30 cellular contexts compared by ENCODE assay signal in genomic region chr6:125979101-125979500, GRCh38.
"Had no signal": no experiment of that assay in that cellular context is flagged by ENCODE, and none has a peak within 500 bp of the region (broad histone marks: within the 10 kb centered on the region; RNA-seq: fewer than 3 reads in every experiment).

No MANE protein-coding gene starts in this region.

- H3K27ac ChIP-seq: neutrophil, parathyroid adenoma, psoas muscle, sigmoid colon, stomach, thoracic aorta, thyroid gland, tibial nerve, upper lobe of left lung, vagina had no signal

- H3K27ac Mint-ChIP-seq: naive thymus-derived CD8-positive, alpha-beta T cell; natural killer cell treated with Interleukin-12 subunit alpha and Interleukin-12 subunit beta and Interleukin-15 and Interleukin-18, amount 100 ng/mL, for 72 hours; nephron progenitor cell; progenitor cell of endocrine pancreas; stimulated activated effector memory CD8-positive, alpha-beta T cell treated with anti-CD3 and anti-CD28 coated beads, Interleukin-12 subunit alpha, Interleukin-12 subunit beta, amount 100 ng/mL, for 72 hours; stimulated activated naive B cell treated with anti-CD40 and anti-IgM and Interleukin-4, amounts not matched to agents 10 μg/mL and 1 μg/mL and 100 μg/mL, for 72 hours; stimulated activated naive CD8-positive, alpha-beta T cell treated with anti-CD3 and anti-CD28 coated beads, Interleukin-15, Interleukin-2, amounts not matched to agents 100 ng/mL and 50 ng/mL, for 24 hours had no signal

- H3K4me3 ChIP-seq: psoas muscle, right lobe of liver, sigmoid colon, stomach, thoracic aorta, thyroid gland, tibial nerve, upper lobe of left lung, vagina had no signal

- H2AFZ ChIP-seq: parathyroid adenoma had no signal

- H3K27me3 Mint-ChIP-seq: naive thymus-derived CD8-positive, alpha-beta T cell; natural killer cell treated with Interleukin-12 subunit alpha and Interleukin-12 subunit beta and Interleukin-15 and Interleukin-18, amount 100 ng/mL, for 72 hours; progenitor cell of endocrine pancreas; stimulated activated naive B cell treated with anti-CD40 and anti-IgM and Interleukin-4, amounts not matched to agents 10 μg/mL and 1 μg/mL and 100 μg/mL, for 72 hours; stimulated activated naive CD8-positive, alpha-beta T cell treated with anti-CD3 and anti-CD28 coated beads, Interleukin-15, Interleukin-2, amounts not matched to agents 100 ng/mL and 50 ng/mL, for 24 hours had no signal

- H3K79me2 ChIP-seq: parathyroid adenoma had no signal

- H3K4me3 Mint-ChIP-seq: naive thymus-derived CD8-positive, alpha-beta T cell; natural killer cell treated with Interleukin-12 subunit alpha and Interleukin-12 subunit beta and Interleukin-15 and Interleukin-18, amount 100 ng/mL, for 72 hours; nephron progenitor cell; neural crest cell; stimulated activated effector memory CD8-positive, alpha-beta T cell treated with anti-CD3 and anti-CD28 coated beads, Interleukin-12 subunit alpha, Interleukin-12 subunit beta, amount 100 ng/mL, for 72 hours; stimulated activated naive B cell treated with anti-CD40 and anti-IgM and Interleukin-4, amounts not matched to agents 10 μg/mL and 1 μg/mL and 100 μg/mL, for 72 hours; stimulated activated naive CD8-positive, alpha-beta T cell treated with anti-CD3 and anti-CD28 coated beads, Interleukin-15, Interleukin-2, amounts not matched to agents 100 ng/mL and 50 ng/mL, for 24 hours had no signal

- H3K27me3 ChIP-seq: neutrophil, right lobe of liver, sigmoid colon, stomach, thyroid gland, tibial nerve, upper lobe of left lung, vagina had no signal

- H3K4me1 ChIP-seq: parathyroid adenoma, psoas muscle, sigmoid colon, thyroid gland, vagina had no signal

- DNase-seq: naive thymus-derived CD8-positive, alpha-beta T cell; nephron progenitor cell; nucleus accumbens; posterior cingulate gyrus; psoas muscle; right cardiac atrium; right lobe of liver; sigmoid colon; small intestine; stimulated activated CD4-positive, alpha-beta T cell treated with anti-CD3 and anti-CD28 coated beads, Interleukin-15, amount 100 ng/mL, for 24 hours; stimulated activated CD4-positive, alpha-beta T cell treated with anti-CD3 and anti-CD28 coated beads, Interleukin-2, amount 100 ng/mL, for 24 hours; stimulated activated CD4-positive, alpha-beta T cell treated with anti-CD3 and anti-CD28 coated beads, Interleukin-2, amount 100 ng/mL, for 48 hours; stimulated activated CD4-positive, alpha-beta T cell treated with anti-CD3 and anti-CD28 coated beads, Interleukin-4, amount 100 ng/mL, for 24 hours; stimulated activated naive B cell treated with anti-CD40 and anti-IgM and Interleukin-4, amounts not matched to agents 10 μg/mL and 1 μg/mL and 100 μg/mL, for 72 hours; stimulated activated naive CD4-positive, alpha-beta T cell treated with Interleukin-2 at 50 U/mL for 16 hours; stomach; thyroid gland; trophoblast cell; upper lobe of left lung had no signal

- H3K9me3 Mint-ChIP-seq: naive thymus-derived CD8-positive, alpha-beta T cell; natural killer cell treated with Interleukin-12 subunit alpha and Interleukin-12 subunit beta and Interleukin-15 and Interleukin-18, amount 100 ng/mL, for 72 hours; nephron progenitor cell; neural crest cell; stimulated activated effector memory CD8-positive, alpha-beta T cell treated with anti-CD3 and anti-CD28 coated beads, Interleukin-12 subunit alpha, Interleukin-12 subunit beta, amount 100 ng/mL, for 72 hours; stimulated activated naive B cell treated with anti-CD40 and anti-IgM and Interleukin-4, amounts not matched to agents 10 μg/mL and 1 μg/mL and 100 μg/mL, for 72 hours; stimulated activated naive CD8-positive, alpha-beta T cell treated with anti-CD3 and anti-CD28 coated beads, Interleukin-15, Interleukin-2, amounts not matched to agents 100 ng/mL and 50 ng/mL, for 24 hours had no signal

- ATAC-seq: naive thymus-derived CD8-positive, alpha-beta T cell; natural killer cell treated with Interleukin-12 subunit alpha and Interleukin-12 subunit beta and Interleukin-15 and Interleukin-18, amount 100 ng/mL, for 72 hours; psoas muscle; right cardiac atrium; stimulated activated effector memory CD8-positive, alpha-beta T cell treated with anti-CD3 and anti-CD28 coated beads, Interleukin-12 subunit alpha, Interleukin-12 subunit beta, amount 100 ng/mL, for 72 hours; stimulated activated naive B cell treated with anti-CD40 and anti-IgM and Interleukin-4, amounts not matched to agents 10 μg/mL and 1 μg/mL and 100 μg/mL, for 72 hours had no signal

- H3K36me3 ChIP-seq: thyroid gland had no signal

- H3K9me3 ChIP-seq: neutrophil, psoas muscle, right lobe of liver, sigmoid colon, stomach, thoracic aorta, thyroid gland, tibial nerve, upper lobe of left lung, vagina had no signal

- H3K9ac ChIP-seq: parathyroid adenoma had no signal

- H3K4me1 Mint-ChIP-seq: nephron progenitor cell had no signal

- FAIRE-seq: small intestine, urothelium cell line had no signal
